Comparison of ENCODE assay signal across 1 cellular context in genomic region chr1:28199328-28200233, GRCh38.
TF ChIP-seq lines count a peak whose summit lies in the region.

No MANE protein-coding gene starts in this region.

TF ChIP-seq in GM12878, 131 proteins besides CTCF, POLR2A, EP300 and RAD21 (continued from another document):
- TF ChIP-seq, protein P1, sequence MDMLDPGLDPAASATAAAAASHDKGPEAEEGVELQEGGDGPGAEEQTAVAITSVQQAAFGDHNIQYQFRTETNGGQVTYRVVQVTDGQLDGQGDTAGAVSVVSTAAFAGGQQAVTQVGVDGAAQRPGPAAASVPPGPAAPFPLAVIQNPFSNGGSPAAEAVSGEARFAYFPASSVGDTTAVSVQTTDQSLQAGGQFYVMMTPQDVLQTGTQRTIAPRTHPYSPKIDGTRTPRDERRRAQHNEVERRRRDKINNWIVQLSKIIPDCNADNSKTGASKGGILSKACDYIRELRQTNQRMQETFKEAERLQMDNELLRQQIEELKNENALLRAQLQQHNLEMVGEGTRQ (IDR thresholded peaks at IDR 0.05; ENCODE audit: borderline replicate concordance, low read depth, low read length), result no peak
- TF ChIP-seq RELB (IDR thresholded peaks at IDR 0.05; ENCODE audit: low read depth) (peak; percentile 74), ETV6 (conservative IDR thresholded peaks at IDR 0.05 in 1 of 2, IDR thresholded peaks at IDR 0.05 in 1 of 2; ENCODE audit: borderline replicate concordance in 1 of 2, low read depth in 1 of 2) (peak in 1 of 2 experiments; percentile 98; a peak in 2 of 4 replicates), JUNB (IDR thresholded peaks at IDR 0.05) (peak; percentile 99), CEBPZ (IDR thresholded peaks at IDR 0.05; ENCODE audit: low read depth, low read length) (0 out of 2 replicates have a peak, but pooled peaks have one; percentile 37), POLR2AphosphoS2 (IDR thresholded peaks at IDR 0.05; ENCODE audit: low read depth, low read length) (no peak), SMAD1 (IDR thresholded peaks at IDR 0.05; ENCODE audit: low read depth, partially characterized antibody) (peak; percentile 89), NFXL1 (IDR thresholded peaks at IDR 0.05; ENCODE audit: borderline replicate concordance) (no peak), CEBPB (IDR thresholded peaks at IDR 0.05; ENCODE audit: borderline replicate concordance in 1 of 2, low read depth in 2 of 2, low read length in 2 of 2) (peak in 1 of 2 experiments; percentile 94; a peak in 1 of 4 replicates), SUPT20H (IDR thresholded peaks at IDR 0.05; ENCODE audit: borderline replicate concordance, control insufficient read depth, low read depth, low read length) (no peak), RELA (IDR thresholded peaks at IDR 0.05; ENCODE audit: borderline replicate concordance, partially characterized antibody) (no peak), HSF1 (IDR thresholded peaks at IDR 0.05; ENCODE audit: low read depth, low read length) (no peak), GABPA (IDR thresholded peaks at IDR 0.05; ENCODE audit: low read depth) (peak; percentile 54; the same call in 1 of the 2 replicates), STAT1 (conservative IDR thresholded peaks at IDR 0.05) (no peak), BACH1 (IDR thresholded peaks at IDR 0.05; ENCODE audit: borderline replicate concordance) (peak; percentile 85; the same call in 1 of the 2 replicates), CBX5 (IDR thresholded peaks at IDR 0.05; ENCODE audit: low read depth) (peak; percentile 84), ATF3 (IDR thresholded peaks at IDR 0.05; ENCODE audit: borderline replicate concordance, extremely low read depth, low read depth, low read length) (no peak), NBN (IDR thresholded peaks at IDR 0.05) (peak; percentile 76), TAF1 (IDR thresholded peaks at IDR 0.05; ENCODE audit: borderline replicate concordance, low read depth, low read length) (no peak), ZBED1 (IDR thresholded peaks at IDR 0.05; ENCODE audit: borderline replicate concordance) (peak; percentile 86; the same call in 1 of the 2 replicates), ZNF592 (IDR thresholded peaks at IDR 0.05) (no peak), BHLHE40 (IDR thresholded peaks at IDR 0.05; ENCODE audit: borderline replicate concordance in 1 of 2, low read depth in 2 of 2, low read length in 1 of 2) (peak; percentile 74 to 76), ZNF217 (IDR thresholded peaks at IDR 0.05) (0 out of 2 replicates have a peak, but pooled peaks have one; percentile 55), TCF7 (IDR thresholded peaks at IDR 0.05; ENCODE audit: borderline replicate concordance) (0 out of 2 replicates have a peak, but pooled peaks have one; percentile 34), BRCA1 (IDR thresholded peaks at IDR 0.05; ENCODE audit: low read depth, low read length) (no peak)
- TF ChIP-seq, protein P2, sequence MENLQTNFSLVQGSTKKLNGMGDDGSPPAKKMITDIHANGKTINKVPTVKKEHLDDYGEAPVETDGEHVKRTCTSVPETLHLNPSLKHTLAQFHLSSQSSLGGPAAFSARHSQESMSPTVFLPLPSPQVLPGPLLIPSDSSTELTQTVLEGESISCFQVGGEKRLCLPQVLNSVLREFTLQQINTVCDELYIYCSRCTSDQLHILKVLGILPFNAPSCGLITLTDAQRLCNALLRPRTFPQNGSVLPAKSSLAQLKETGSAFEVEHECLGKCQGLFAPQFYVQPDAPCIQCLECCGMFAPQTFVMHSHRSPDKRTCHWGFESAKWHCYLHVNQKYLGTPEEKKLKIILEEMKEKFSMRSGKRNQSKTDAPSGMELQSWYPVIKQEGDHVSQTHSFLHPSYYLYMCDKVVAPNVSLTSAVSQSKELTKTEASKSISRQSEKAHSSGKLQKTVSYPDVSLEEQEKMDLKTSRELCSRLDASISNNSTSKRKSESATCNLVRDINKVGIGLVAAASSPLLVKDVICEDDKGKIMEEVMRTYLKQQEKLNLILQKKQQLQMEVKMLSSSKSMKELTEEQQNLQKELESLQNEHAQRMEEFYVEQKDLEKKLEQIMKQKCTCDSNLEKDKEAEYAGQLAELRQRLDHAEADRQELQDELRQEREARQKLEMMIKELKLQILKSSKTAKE (IDR thresholded peaks at IDR 0.05; ENCODE audit: low read depth, poor library complexity, severe bottlenecking), result peak; percentile 92
- TF ChIP-seq, protein P3, sequence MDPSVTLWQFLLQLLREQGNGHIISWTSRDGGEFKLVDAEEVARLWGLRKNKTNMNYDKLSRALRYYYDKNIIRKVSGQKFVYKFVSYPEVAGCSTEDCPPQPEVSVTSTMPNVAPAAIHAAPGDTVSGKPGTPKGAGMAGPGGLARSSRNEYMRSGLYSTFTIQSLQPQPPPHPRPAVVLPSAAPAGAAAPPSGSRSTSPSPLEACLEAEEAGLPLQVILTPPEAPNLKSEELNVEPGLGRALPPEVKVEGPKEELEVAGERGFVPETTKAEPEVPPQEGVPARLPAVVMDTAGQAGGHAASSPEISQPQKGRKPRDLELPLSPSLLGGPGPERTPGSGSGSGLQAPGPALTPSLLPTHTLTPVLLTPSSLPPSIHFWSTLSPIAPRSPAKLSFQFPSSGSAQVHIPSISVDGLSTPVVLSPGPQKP (IDR thresholded peaks at IDR 0.05; ENCODE audit: low read depth, low read length), result no peak
- TF ChIP-seq, protein P4, sequence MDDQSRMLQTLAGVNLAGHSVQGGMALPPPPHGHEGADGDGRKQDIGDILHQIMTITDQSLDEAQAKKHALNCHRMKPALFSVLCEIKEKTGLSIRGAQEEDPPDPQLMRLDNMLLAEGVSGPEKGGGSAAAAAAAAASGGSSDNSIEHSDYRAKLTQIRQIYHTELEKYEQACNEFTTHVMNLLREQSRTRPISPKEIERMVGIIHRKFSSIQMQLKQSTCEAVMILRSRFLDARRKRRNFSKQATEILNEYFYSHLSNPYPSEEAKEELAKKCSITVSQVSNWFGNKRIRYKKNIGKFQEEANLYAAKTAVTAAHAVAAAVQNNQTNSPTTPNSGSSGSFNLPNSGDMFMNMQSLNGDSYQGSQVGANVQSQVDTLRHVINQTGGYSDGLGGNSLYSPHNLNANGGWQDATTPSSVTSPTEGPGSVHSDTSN (IDR thresholded peaks at IDR 0.05; ENCODE audit: insufficient replicate concordance, low read depth, low read length), result peak; percentile 36
- TF ChIP-seq, protein P5, sequence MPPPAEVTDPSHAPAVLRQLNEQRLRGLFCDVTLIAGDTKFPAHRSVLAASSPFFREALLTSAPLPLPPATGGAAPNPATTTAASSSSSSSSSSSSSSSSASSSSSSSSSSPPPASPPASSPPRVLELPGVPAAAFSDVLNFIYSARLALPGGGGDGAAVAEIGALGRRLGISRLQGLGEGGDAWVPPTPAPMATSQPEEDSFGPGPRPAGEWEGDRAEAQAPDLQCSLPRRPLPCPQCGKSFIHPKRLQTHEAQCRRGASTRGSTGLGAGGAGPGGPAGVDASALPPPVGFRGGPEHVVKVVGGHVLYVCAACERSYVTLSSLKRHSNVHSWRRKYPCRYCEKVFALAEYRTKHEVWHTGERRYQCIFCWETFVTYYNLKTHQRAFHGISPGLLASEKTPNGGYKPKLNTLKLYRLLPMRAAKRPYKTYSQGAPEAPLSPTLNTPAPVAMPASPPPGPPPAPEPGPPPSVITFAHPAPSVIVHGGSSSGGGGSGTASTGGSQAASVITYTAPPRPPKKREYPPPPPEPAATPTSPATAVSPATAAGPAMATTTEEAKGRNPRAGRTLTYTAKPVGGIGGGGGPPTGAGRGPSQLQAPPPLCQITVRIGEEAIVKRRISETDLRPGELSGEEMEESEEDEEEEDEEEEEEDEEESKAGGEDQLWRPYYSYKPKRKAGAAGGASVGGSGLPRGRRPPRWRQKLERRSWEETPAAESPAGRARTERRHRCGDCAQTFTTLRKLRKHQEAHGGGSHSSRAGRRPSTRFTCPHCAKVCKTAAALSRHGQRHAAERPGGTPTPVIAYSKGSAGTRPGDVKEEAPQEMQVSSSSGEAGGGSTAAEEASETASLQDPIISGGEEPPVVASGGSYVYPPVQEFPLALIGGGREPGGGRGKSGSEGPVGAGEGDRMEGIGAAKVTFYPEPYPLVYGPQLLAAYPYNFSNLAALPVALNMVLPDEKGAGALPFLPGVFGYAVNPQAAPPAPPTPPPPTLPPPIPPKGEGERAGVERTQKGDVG (CRISPR knock-in tag; IDR thresholded peaks at IDR 0.05), result no peak
